8 cellular contexts compared by ENCODE assay signal in genomic region chr17:7684856-7685532, GRCh38. TPM values are rescaled to one million over a fixed set of nuclear protein-coding genes. Genes with fewer than 3 reads are reported as not detected.
DNase-seq lines count a peak whose midpoint lies in the region; ATAC-seq and TF ChIP-seq lines count a peak whose summit lies in the region.

No MANE protein-coding gene starts in this region.

- DNase-seq in CD14-positive monocyte (ENCODE audit: low spot score) (no peak), MV-4-11 (lab: John Stamatoyannopoulos, UW) (no peak), SK-N-DZ (ENCODE audit: low spot score) (no peak), NCI-H2081 treated with DMSO at 0.1 percent for 48 hours (lab: John Stamatoyannopoulos, UW) (no peak)
- no peak for DNase-seq in effector memory CD8-positive, alpha-beta T cell

- no peak for TF ChIP-seq CTCF in CD14-positive monocyte (IDR thresholded peaks at IDR 0.05)
- no peak for TF ChIP-seq CTCF in OCI-LY3 (IDR thresholded peaks at IDR 0.05; ENCODE audit: low read depth, low read length)

- H3K9ac ChIP-seq in OCI-LY3 (ENCODE audit: low read length): peak overlapping the region; percentile 100

- H3K9me3 Mint-ChIP-seq in CD14-positive monocyte: peaks cover 0 to 2% (median 0%) of the 10 kb centered on the region in 7 donors
- no peaks in the 10 kb centered on the region for H3K9me3 Mint-ChIP-seq in effector memory CD8-positive, alpha-beta T cell

- peak overlapping the region; percentile 99 to 100 (median 100) for H3K27ac Mint-ChIP-seq in CD14-positive monocyte
- H3K27ac Mint-ChIP-seq in effector memory CD8-positive, alpha-beta T cell: peak overlapping the region; percentile 98

- H3K9me3 ChIP-seq in OCI-LY3 (ENCODE audit: insufficient read depth, low read length) (no peaks in the 10 kb centered on the region), neuron (ENCODE audit: low read length) (no peaks in the 10 kb centered on the region)

- H2AFZ ChIP-seq in OCI-LY3 (ENCODE audit: low read depth, low read length): no peak overlapping the region
- H2AFZ ChIP-seq in neuron (ENCODE audit: low read depth, low read length): no peak overlapping the region

- peaks cover 32% of the 10 kb centered on the region for H3K4me1 Mint-ChIP-seq in CD14-positive monocyte
- peaks cover 23 to 35% of the 10 kb centered on the region in 2 donors for H3K4me1 Mint-ChIP-seq in effector memory CD8-positive, alpha-beta T cell (ENCODE audit: low read depth in 2 of 2)

- peak overlapping the region; percentile 93 for H3K4me2 ChIP-seq in OCI-LY3 (ENCODE audit: low read length)

- peaks cover 17% of the 10 kb centered on the region for H3K4me1 ChIP-seq in OCI-LY3 (ENCODE audit: low read length)
- peaks cover 29% of the 10 kb centered on the region for H3K4me1 ChIP-seq in neuron (ENCODE audit: insufficient read depth, low read length)

- H3K27me3 Mint-ChIP-seq in CD14-positive monocyte (ENCODE audit: low read depth in 3 of 3): no peaks in the 10 kb centered on the region
- no peaks in the 10 kb centered on the region for H3K27me3 Mint-ChIP-seq in effector memory CD8-positive, alpha-beta T cell

- peaks cover 31% of the 10 kb centered on the region for H4K20me1 ChIP-seq in OCI-LY3 (ENCODE audit: insufficient read depth, low read length)

- peaks cover 7 to 15% of the 10 kb centered on the region in 2 donors for H3K36me3 Mint-ChIP-seq in CD14-positive monocyte
- H3K36me3 Mint-ChIP-seq in effector memory CD8-positive, alpha-beta T cell (ENCODE audit: insufficient read depth): peaks cover 44% of the 10 kb centered on the region

- H3K79me2 ChIP-seq in OCI-LY3 (ENCODE audit: low read length): peaks cover 85% of the 10 kb centered on the region

- H3K4me3 Mint-ChIP-seq in CD14-positive monocyte: peak overlapping the region; percentile 96 to 100
- H3K4me3 Mint-ChIP-seq in effector memory CD8-positive, alpha-beta T cell: peak overlapping the region; percentile 82 to 88

- no peak overlapping the region; the same call in 1 of the 2 replicates for H3K27ac ChIP-seq in OCI-LY3 (ENCODE audit: low read length)

- ATAC-seq in effector memory CD8-positive, alpha-beta T cell (replicated peaks): no peak
- no peak for ATAC-seq in GM19455 (IDR thresholded peaks at IDR 0.05; ENCODE audit: unreplicated experiment)

- peaks cover 22% of the 10 kb centered on the region for H3K36me3 ChIP-seq in OCI-LY3 (replicated peaks; ENCODE audit: low read depth, low read length)
- H3K36me3 ChIP-seq in neuron (ENCODE audit: insufficient read depth, low read length): peaks cover under 1% of the 10 kb centered on the region

- intact Hi-C loops in CD14-positive monocyte (cut with micrococcal nuclease): loop anchor here (5.0 to 10.0 kb wide), 6 partner anchors 58 to 380 kb away; partner anchors contain the start of genes SAT2 (in 2 of the 2), EIF5A (in 1 of the 2), FGF11 (in 1 of the 2) and TMEM102 (in 1 of the 2)

- H3K4me3 ChIP-seq in OCI-LY3 (ENCODE audit: low read length): peak overlapping the region; percentile 100
- H3K4me3 ChIP-seq in neuron (ENCODE audit: low read length): peak overlapping the region; percentile 83

- H3K27me3 ChIP-seq in OCI-LY3 (ENCODE audit: low read depth, low read length): no peaks in the 10 kb centered on the region
- H3K27me3 ChIP-seq in neuron (ENCODE audit: insufficient read depth, low read length): no peaks in the 10 kb centered on the region

RNA-seq across cellular contexts. Expression of gene TP53, which starts 2.3 kb away (rescaled TPM):
- 10 to 100 TPM; 16.2 to 25.8 TPM for polyA plus RNA-seq in CD14-positive monocyte
- polyA plus RNA-seq in SK-N-DZ (2014; cell fraction: cytosol; rRNA removed): 82.1 and 97.5 TPM in 2 replicates
- polyA plus RNA-seq in SK-N-DZ (2014; cell fraction: nucleus; rRNA removed): 37.3 and 40.5 TPM in 2 replicates

RNA-seq across cellular contexts. Expression of gene WRAP53, which starts 3.3 kb away (rescaled TPM):
- polyA plus RNA-seq in CD14-positive monocyte: 1 to 10 TPM; 9.1 to 9.8 TPM
- polyA plus RNA-seq in SK-N-DZ (2014; cell fraction: cytosol; rRNA removed): 48.4 and 50.3 TPM in 2 replicates
- polyA plus RNA-seq in SK-N-DZ (2014; cell fraction: nucleus; rRNA removed): 58.4 and 68.1 TPM in 2 replicates

RNA-seq across cellular contexts. Expression of gene EFNB3, which starts 20.0 kb away (rescaled TPM):
- not detected for polyA plus RNA-seq in CD14-positive monocyte
- 14.1 and 15.5 TPM in 2 replicates for polyA plus RNA-seq in SK-N-DZ (2014; cell fraction: cytosol; rRNA removed)
- polyA plus RNA-seq in SK-N-DZ (2014; cell fraction: nucleus; rRNA removed): 17.5 and 17.6 TPM in 2 replicates

RNA-seq across cellular contexts. Expression of gene DNAH2, which starts 32.5 kb away (rescaled TPM):
- polyA plus RNA-seq in CD14-positive monocyte: under 1 TPM in 1 of 2 donors, not detected in 1; 0.15 TPM
- polyA plus RNA-seq in SK-N-DZ (2014; cell fraction: cytosol; rRNA removed): 0.10 TPM in 1 of 2 replicates, not detected in the other
- 0.02 and 0.03 TPM in 2 replicates for polyA plus RNA-seq in SK-N-DZ (2014; cell fraction: nucleus; rRNA removed)

RNA-seq across cellular contexts. Expression of gene ATP1B2, which starts 34.3 kb away (rescaled TPM):
- not detected for polyA plus RNA-seq in CD14-positive monocyte
- 0.25 and 0.28 TPM in 2 replicates for polyA plus RNA-seq in SK-N-DZ (2014; cell fraction: cytosol; rRNA removed)
- 0.85 and 1.2 TPM in 2 replicates for polyA plus RNA-seq in SK-N-DZ (2014; cell fraction: nucleus; rRNA removed)
